Comparison of ENCODE assay signal across 14 cellular contexts in genomic region chr7:85074-85945, GRCh38.
A peak's percentile ranks its signal among the peaks of the same experiment; 100 is the strongest.
DNase-seq lines count a peak whose midpoint lies in the region; ATAC-seq and TF ChIP-seq lines count a peak whose summit lies in the region.
"Had no signal": no experiment of that assay in that cellular context is flagged by ENCODE, and none has a peak within 500 bp of the region (broad histone marks: within the 10 kb centered on the region; RNA-seq: fewer than 3 reads in every experiment).

No MANE protein-coding gene starts in this region.

- H3K27ac Mint-ChIP-seq in endodermal cell: no peak overlapping the region
- H3K27ac Mint-ChIP-seq: activated naive CD8-positive, alpha-beta T cell; CD4-positive, alpha-beta memory T cell; effector memory CD8-positive, alpha-beta T cell had no signal

- ATAC-seq in GM19455 (IDR thresholded peaks at IDR 0.05; ENCODE audit: unreplicated experiment): no peak
- ATAC-seq: effector memory CD8-positive, alpha-beta T cell had no signal

- no peaks in the 10 kb centered on the region for H3K27me3 ChIP-seq in endodermal cell (ENCODE audit: control insufficient read depth, insufficient read depth, low read length, poor library complexity, severe bottlenecking)

- H3K4me3 Mint-ChIP-seq in endodermal cell: no peak overlapping the region
- H3K4me3 Mint-ChIP-seq: activated naive CD8-positive, alpha-beta T cell; CD4-positive, alpha-beta memory T cell; effector memory CD8-positive, alpha-beta T cell had no signal

- H3K9ac ChIP-seq in endodermal cell (ENCODE audit: extremely low read depth, low read length, poor library complexity, severe bottlenecking): no peak overlapping the region

- DNase-seq in DMS79 (lab: John Stamatoyannopoulos, UW): peak; percentile 39
- peak; percentile 69 for DNase-seq in M059J (ENCODE audit: low read depth)
- DNase-seq in endodermal cell: peak; percentile 53
- peak; percentile 57 for DNase-seq in mesenteric fat pad (ENCODE audit: low spot score)
- DNase-seq in superior temporal gyrus (ENCODE audit: extremely low spot score): no peak
- DNase-seq in head of caudate nucleus: no peak
- no peak for DNase-seq in amniotic stem cell (lab: John Stamatoyannopoulos, UW)
- DNase-seq: CD4-positive, alpha-beta memory T cell; effector memory CD8-positive, alpha-beta T cell; MM.1S; NCI-H748 treated with DMSO at 0.1 percent for 48 hours had no signal

- H3K36me3 Mint-ChIP-seq in endodermal cell (ENCODE audit: low read depth): no peaks in the 10 kb centered on the region
- H3K36me3 Mint-ChIP-seq: activated naive CD8-positive, alpha-beta T cell; CD4-positive, alpha-beta memory T cell had no signal

- no peak overlapping the region for H3K27ac ChIP-seq in endodermal cell (ENCODE audit: low read depth, low read length)

- H3K4me3 ChIP-seq in endodermal cell (ENCODE audit: low read length): no peak overlapping the region
- H3K4me3 ChIP-seq: smooth muscle cell had no signal

- peaks cover 26% of the 10 kb centered on the region for H3K4me1 Mint-ChIP-seq in endodermal cell

- no peaks in the 10 kb centered on the region for H3K36me3 ChIP-seq in endodermal cell (ENCODE audit: control insufficient read depth, insufficient read depth, low read length)

- H3K27me3 Mint-ChIP-seq in endodermal cell (ENCODE audit: insufficient read depth): peaks cover 6% of the 10 kb centered on the region

- H3K9me3 Mint-ChIP-seq in endodermal cell: no peaks in the 10 kb centered on the region
- H3K9me3 Mint-ChIP-seq: CD4-positive, alpha-beta memory T cell; effector memory CD8-positive, alpha-beta T cell had no signal

- TF ChIP-seq CTCF in endodermal cell (conservative IDR thresholded peaks at IDR 0.05): no peak

- 89 to 90% methylated on average over 8 to 19 of the region's 19 CpGs for WGBS in endodermal cell (ENCODE audit: insufficient coverage in 1 of 2, insufficient read length in 1 of 2), 2 experiments

- intact Hi-C loops in head of caudate nucleus (cut with DNase I): no loop called here

- H3K9me3 ChIP-seq in endodermal cell (ENCODE audit: control insufficient read depth, low read length): no peaks in the 10 kb centered on the region

- no peaks in the 10 kb centered on the region for H3K4me1 ChIP-seq in endodermal cell (ENCODE audit: control insufficient read depth, insufficient read depth, low read length)

Comparison
In these comparisons a context has a peak if more than half of its experiments do, and no peak if none do; other contexts are left out.
1. DNase-seq: peak in DMS79 (single experiment), M059J (single experiment), endodermal cell (single experiment) and mesenteric fat pad (single experiment); none in superior temporal gyrus (single experiment), head of caudate nucleus (0 of 42) and amniotic stem cell (single experiment).